ENCODE assay signal across 8 cellular contexts in genomic region chr7:75878312-75878768, GRCh38. TPM values are rescaled to one million over a fixed set of nuclear protein-coding genes. Genes with fewer than 3 reads are reported as not detected.
DNase-seq lines count a peak whose midpoint lies in the region; ATAC-seq and TF ChIP-seq lines count a peak whose summit lies in the region.

No MANE protein-coding gene starts in this region.

- H3K4me3 Mint-ChIP-seq in activated CD4-positive, alpha-beta T cell treated with anti-CD3 and anti-CD28 coated beads, Interleukin-2, amount 10 ng/mL, durations not matched to agents 7 days and 5 days, result peak overlapping the region; percentile 90
- H3K4me3 Mint-ChIP-seq in activated naive CD8-positive, alpha-beta T cell treated with anti-CD3 and anti-CD28 coated beads, Interleukin-2, amount 50 U/mL, for 24 hours, result peak overlapping the region; percentile 94

- CTCF ChIA-PET in activated CD4-positive, alpha-beta T cell treated with anti-CD3 and anti-CD28 coated beads, Interleukin-2, amount 10 ng/mL, durations not matched to agents 7 days and 5 days (lab: Charles Lee), result interaction anchor here (1.6 kb wide), 1 partner anchor 24 kb away, joined by 3 read pairs; no protein-coding TSS in a partner anchor

- H3K27me3 ChIP-seq in left lung, result no peaks in the 10 kb centered on the region
- no peaks in the 10 kb centered on the region for H3K27me3 ChIP-seq in transverse colon

- POLR2A ChIA-PET in activated CD4-positive, alpha-beta T cell treated with anti-CD3 and anti-CD28 coated beads, Interleukin-2, amount 10 ng/mL, durations not matched to agents 7 days and 5 days (lab: Charles Lee), result no interaction called here

- H3K36me3 Mint-ChIP-seq in activated CD4-positive, alpha-beta T cell treated with anti-CD3 and anti-CD28 coated beads, Interleukin-2, amount 10 ng/mL, durations not matched to agents 7 days and 5 days (ENCODE audit: low read depth), result peaks cover 20% of the 10 kb centered on the region
- H3K36me3 Mint-ChIP-seq in activated naive CD8-positive, alpha-beta T cell treated with anti-CD3 and anti-CD28 coated beads, Interleukin-2, amount 50 U/mL, for 24 hours (ENCODE audit: low read depth), result peaks cover 25% of the 10 kb centered on the region

- DNase-seq in activated CD4-positive, alpha-beta T cell treated with anti-CD3 and anti-CD28 coated beads, Interleukin-2, amount 10 ng/mL, durations not matched to agents 7 days and 5 days, result no peak
- no peak for DNase-seq in activated CD4-positive, alpha-beta T cell treated with anti-CD3 and anti-CD28 coated beads, Interleukin-2, amount 50 U/mL, for 48 hours
- DNase-seq in activated naive CD8-positive, alpha-beta T cell treated with anti-CD3 and anti-CD28 coated beads, Interleukin-2, amount 50 U/mL, for 24 hours, result no peak
- DNase-seq in left lung (no peak), transverse colon (no peak), NCI-H146 (lab: John Stamatoyannopoulos, UW) (no peak), UCSD-AML1 (lab: John Stamatoyannopoulos, UW; ENCODE audit: unreplicated experiment) (no peak)

- H3K27me3 Mint-ChIP-seq in activated CD4-positive, alpha-beta T cell treated with anti-CD3 and anti-CD28 coated beads, Interleukin-2, amount 10 ng/mL, durations not matched to agents 7 days and 5 days, result no peaks in the 10 kb centered on the region
- H3K27me3 Mint-ChIP-seq in activated naive CD8-positive, alpha-beta T cell treated with anti-CD3 and anti-CD28 coated beads, Interleukin-2, amount 50 U/mL, for 24 hours, result no peaks in the 10 kb centered on the region

- H3K4me1 ChIP-seq in left lung (peaks cover 13 to 61% of the 10 kb centered on the region in 2 donors), transverse colon (peaks cover 7 to 21% (median 17%) of the 10 kb centered on the region in 4 donors)

- no peaks in the 10 kb centered on the region for H3K9me3 Mint-ChIP-seq in activated CD4-positive, alpha-beta T cell treated with anti-CD3 and anti-CD28 coated beads, Interleukin-2, amount 10 ng/mL, durations not matched to agents 7 days and 5 days
- no peaks in the 10 kb centered on the region for H3K9me3 Mint-ChIP-seq in activated naive CD8-positive, alpha-beta T cell treated with anti-CD3 and anti-CD28 coated beads, Interleukin-2, amount 50 U/mL, for 24 hours

- H3K36me3 ChIP-seq in left lung, result peaks cover 0 to 21% of the 10 kb centered on the region in 2 donors
- H3K36me3 ChIP-seq in transverse colon, result peaks cover 0 to 19% (median 9%) of the 10 kb centered on the region in 4 donors

- peak overlapping the region in 1 of 2 donors; percentile 99 for H3K4me3 ChIP-seq in left lung
- peak overlapping the region in 3 of 4 donors; percentile 19 to 85 (median 74) for H3K4me3 ChIP-seq in transverse colon

- ATAC-seq in HG03159 (IDR thresholded peaks at IDR 0.05; ENCODE audit: unreplicated experiment) (peak; percentile 32), left lung (no peak)
- peak; percentile 50 for ATAC-seq in activated naive CD8-positive, alpha-beta T cell treated with anti-CD3 and anti-CD28 coated beads, Interleukin-2, amount 50 U/mL, for 24 hours

- intact Hi-C loops in left lung (cut with DNase I) (no loop called here), transverse colon (cut with DNase I; ENCODE audit: low total_unique reads) (loop anchor here (5.0 kb wide), 1 partner anchor 39 kb away; the partner anchor contains the start of gene POR)

- in situ Hi-C loops in transverse colon (cut with MboI; ENCODE audit: low pct_ligation_motif_present in 1 of 4, low pct_unique_long_range_greater_than_20kb in 1 of 4, low sequenced_read_pairs in 3 of 4), result loop anchor here in 2 of 4 donors (10.0 kb wide), 2 partner anchors 116 to 136 kb away; partner anchors contain the start of gene TMEM120A (in 1 of the 2)

- TF ChIP-seq POLR2A in transverse colon (IDR thresholded peaks at IDR 0.05), result no peak

- H3K27ac ChIP-seq in left lung (peak overlapping the region; percentile 81 to 90), transverse colon (peak overlapping the region; percentile 86 to 89 (median 87))

- H3K4me1 Mint-ChIP-seq in activated CD4-positive, alpha-beta T cell treated with anti-CD3 and anti-CD28 coated beads, Interleukin-2, amount 10 ng/mL, durations not matched to agents 7 days and 5 days, result peaks cover 27% of the 10 kb centered on the region
- H3K4me1 Mint-ChIP-seq in activated naive CD8-positive, alpha-beta T cell treated with anti-CD3 and anti-CD28 coated beads, Interleukin-2, amount 50 U/mL, for 24 hours, result peaks cover 38% of the 10 kb centered on the region

- WGBS in transverse colon (ENCODE audit: low coverage in 1 of 2), 2 donors, result 20% methylated on average over 1 to 10 of the region's 10 CpGs

- TF ChIP-seq EP300 in transverse colon (IDR thresholded peaks at IDR 0.05; ENCODE audit: low read depth), result no peak

- no peaks in the 10 kb centered on the region for H3K9me3 ChIP-seq in left lung
- no peaks in the 10 kb centered on the region for H3K9me3 ChIP-seq in transverse colon

- TF ChIP-seq CTCF in left lung (IDR thresholded peaks at IDR 0.05) (no peak), transverse colon (IDR thresholded peaks at IDR 0.05) (no peak)

- peak overlapping the region; percentile 87 for H3K27ac Mint-ChIP-seq in activated CD4-positive, alpha-beta T cell treated with anti-CD3 and anti-CD28 coated beads, Interleukin-2, amount 10 ng/mL, durations not matched to agents 7 days and 5 days
- H3K27ac Mint-ChIP-seq in activated naive CD8-positive, alpha-beta T cell treated with anti-CD3 and anti-CD28 coated beads, Interleukin-2, amount 50 U/mL, for 24 hours, result peak overlapping the region; percentile 92

RNA-seq across cellular contexts. Expression of gene RHBDD2, which starts 0.5 kb away (rescaled TPM):
- 10 to 100 TPM; 21.1 to 21.8 TPM for total RNA-seq in activated CD4-positive, alpha-beta T cell treated with anti-CD3 and anti-CD28 coated beads, Interleukin-2, amount 10 ng/mL, durations not matched to agents 7 days and 5 days
- total RNA-seq in left lung (10 to 100 TPM; 62.4 to 69.0 TPM), transverse colon (10 to 100 TPM; 44.9 to 79.7 (median 63.7) TPM)

RNA-seq across cellular contexts. Expression of gene POR, which starts 36.6 kb away (rescaled TPM):
- total RNA-seq in activated CD4-positive, alpha-beta T cell treated with anti-CD3 and anti-CD28 coated beads, Interleukin-2, amount 10 ng/mL, durations not matched to agents 7 days and 5 days, result 10 to 100 TPM; 29.9 to 37.1 TPM
- total RNA-seq in left lung, result 100 to 1,000 TPM; 206 to 210 TPM
- 100 to 1,000 TPM in 3 of 4 donors, 10 to 100 TPM in 1; 95.9 to 200 (median 149) TPM for total RNA-seq in transverse colon
